Comparison of ENCODE assay signal across 8 cellular contexts in the genomic region with DNA sequence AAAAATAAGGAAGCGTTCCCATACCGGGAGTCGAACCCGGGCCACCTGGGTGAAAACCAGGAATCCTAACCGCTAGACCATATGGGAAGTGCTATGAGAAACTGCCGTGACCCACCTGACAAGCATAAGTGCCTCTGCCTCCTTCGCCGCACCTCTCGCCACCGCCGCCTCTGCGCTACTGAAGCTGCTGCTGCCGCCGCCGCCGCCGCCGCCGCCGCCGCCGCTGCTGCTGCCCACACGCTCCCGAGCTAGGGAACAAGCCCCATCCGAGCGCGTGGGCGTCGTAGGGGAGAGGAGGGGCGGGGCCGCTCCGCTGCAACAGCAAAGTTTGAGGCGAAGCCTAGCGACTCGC. TPM values are rescaled to one million over a fixed set of nuclear protein-coding genes. Genes with fewer than 3 reads are reported as not detected.
DNase-seq lines count a peak whose midpoint lies in the region; ATAC-seq, FAIRE-seq and TF ChIP-seq lines count a peak whose summit lies in the region.

No MANE protein-coding gene starts in this region.

- ATAC-seq in HG02610 (IDR thresholded peaks at IDR 0.05; ENCODE audit: unreplicated experiment) (peak; percentile 13), gastrocnemius medialis (peak; percentile 38 to 42)

- H3K9me3 Mint-ChIP-seq in astrocyte (ENCODE audit: unreplicated experiment) = no peaks in the 10 kb centered on the region

- H3K4me1 ChIP-seq in astrocyte (ENCODE audit: insufficient read depth, low read length) = peaks cover 26% of the 10 kb centered on the region
- H3K4me1 ChIP-seq in gastrocnemius medialis = peaks cover 64 to 67% of the 10 kb centered on the region in 2 donors

- H3K27me3 ChIP-seq in astrocyte (ENCODE audit: insufficient read depth, low read length) = no peaks in the 10 kb centered on the region
- no peaks in the 10 kb centered on the region for H3K27me3 ChIP-seq in gastrocnemius medialis

- TF ChIP-seq CTCF in GM12864 (IDR thresholded peaks at IDR 0.05; ENCODE audit: low read depth, low read length, missing control alignments) (no peak), astrocyte (IDR thresholded peaks at IDR 0.05; ENCODE audit: insufficient read depth, low read depth, low read length) (no peak), gastrocnemius medialis (IDR thresholded peaks at IDR 0.05 in 4 of 5, conservative IDR thresholded peaks at IDR 0.05 in 1 of 5) (no peak), D721Med (IDR thresholded peaks at IDR 0.05; ENCODE audit: insufficient read depth, missing control alignments) (no peak)

- peak overlapping the region; percentile 96 for H3K27ac ChIP-seq in astrocyte (ENCODE audit: low read depth, low read length)
- H3K27ac ChIP-seq in gastrocnemius medialis = peak overlapping the region; percentile 90 to 100 (median 98)

- H4K20me1 ChIP-seq in astrocyte (ENCODE audit: insufficient read depth, low read length) = peaks cover 29% of the 10 kb centered on the region

- no peak for FAIRE-seq in astrocyte (lab: Jason Lieb, UNC)
- no peak for FAIRE-seq in D721Med (lab: Jason Lieb, UNC)

- H3K36me3 ChIP-seq in astrocyte (ENCODE audit: insufficient read depth, low read length) = no peaks in the 10 kb centered on the region
- peaks cover 0 to 10% of the 10 kb centered on the region in 2 donors for H3K36me3 ChIP-seq in gastrocnemius medialis

- in situ Hi-C loops in gastrocnemius medialis (cut with MboI; ENCODE audit: low sequenced_read_pairs in 4 of 4) = loop anchor here in 1 of 4 donors (25.0 kb wide), 1 partner anchor 273 kb away; a partner anchor contains a TSS

- DNase-seq in GM12864 (ENCODE audit: low read depth) = peak; percentile 64
- DNase-seq in NCI-H1417 (lab: John Stamatoyannopoulos, UW) = peak; percentile 78 to 95 (median 87)
- peak; percentile 82 for DNase-seq in T-helper 9 cell
- DNase-seq in astrocyte (ENCODE audit: low read depth) = peak; percentile 69
- DNase-seq in hypothalamus (lab: John Stamatoyannopoulos, UW) = peak in 50 of 51 donors; percentile 52 to 95 (median 79)
- peak; percentile 55 to 76 for DNase-seq in gastrocnemius medialis
- no peak for DNase-seq in D721Med (ENCODE audit: insufficient read length, low spot score)

- H3K27me3 Mint-ChIP-seq in astrocyte (ENCODE audit: low read depth, unreplicated experiment) = no peaks in the 10 kb centered on the region

- H3K36me3 Mint-ChIP-seq in astrocyte (ENCODE audit: low read depth, unreplicated experiment) = no peaks in the 10 kb centered on the region

- peaks cover 66% of the 10 kb centered on the region for H3K79me2 ChIP-seq in astrocyte (ENCODE audit: insufficient read depth, low read length)

- TF ChIP-seq POLR2A in gastrocnemius medialis (IDR thresholded peaks at IDR 0.05) = no peak

- peaks cover 45% of the 10 kb centered on the region for H3K4me1 Mint-ChIP-seq in astrocyte (ENCODE audit: low read depth, unreplicated experiment)

- intact Hi-C loops in gastrocnemius medialis (cut with DNase I; ENCODE audit: low total_unique reads) = loop anchor here (1.0 to 10.0 kb wide), 10 partner anchors 43 to 984 kb away; a partner anchor contains a TSS

- peak overlapping the region; percentile 99 for H3K4me3 Mint-ChIP-seq in astrocyte (ENCODE audit: unreplicated experiment)

- peak overlapping the region; percentile 89 for H3K4me2 ChIP-seq in astrocyte (ENCODE audit: low read length)

- H2AFZ ChIP-seq in astrocyte (ENCODE audit: low read depth, low read length) = peak overlapping the region; percentile 83

- H3K4me3 ChIP-seq in GM12864 (ENCODE audit: low read depth, low read length) (peak overlapping the region; percentile 68), astrocyte (ENCODE audit: insufficient read depth, low read depth, low read length) (peak overlapping the region; percentile 88), gastrocnemius medialis (peak overlapping the region; percentile 71 to 90 (median 86))

- H3K9ac ChIP-seq in astrocyte (ENCODE audit: low read length) = peak overlapping the region; percentile 95

- H3K27ac Mint-ChIP-seq in astrocyte (ENCODE audit: unreplicated experiment) = peak overlapping the region; percentile 87

- H3K9me3 ChIP-seq in astrocyte (ENCODE audit: insufficient read depth, low read depth, low read length) (no peaks in the 10 kb centered on the region), gastrocnemius medialis (no peaks in the 10 kb centered on the region)

RNA-seq across cellular contexts. Expression of a gene that starts 0.6 kb away (rescaled TPM):
- total RNA-seq in astrocyte (10.4 and 10.6 TPM in 2 replicates), gastrocnemius medialis (10 to 100 TPM; 20.2 to 31.3 (median 25.5) TPM)

RNA-seq across cellular contexts. Expression of a gene that starts 41.6 kb away (rescaled TPM):
- total RNA-seq in astrocyte = 69.1 and 75.1 TPM in 2 replicates
- total RNA-seq in gastrocnemius medialis = 10 to 100 TPM; 24.8 to 48.7 (median 33.7) TPM
